Comparison of ENCODE assay signal across 8 cellular contexts in the genomic region with DNA sequence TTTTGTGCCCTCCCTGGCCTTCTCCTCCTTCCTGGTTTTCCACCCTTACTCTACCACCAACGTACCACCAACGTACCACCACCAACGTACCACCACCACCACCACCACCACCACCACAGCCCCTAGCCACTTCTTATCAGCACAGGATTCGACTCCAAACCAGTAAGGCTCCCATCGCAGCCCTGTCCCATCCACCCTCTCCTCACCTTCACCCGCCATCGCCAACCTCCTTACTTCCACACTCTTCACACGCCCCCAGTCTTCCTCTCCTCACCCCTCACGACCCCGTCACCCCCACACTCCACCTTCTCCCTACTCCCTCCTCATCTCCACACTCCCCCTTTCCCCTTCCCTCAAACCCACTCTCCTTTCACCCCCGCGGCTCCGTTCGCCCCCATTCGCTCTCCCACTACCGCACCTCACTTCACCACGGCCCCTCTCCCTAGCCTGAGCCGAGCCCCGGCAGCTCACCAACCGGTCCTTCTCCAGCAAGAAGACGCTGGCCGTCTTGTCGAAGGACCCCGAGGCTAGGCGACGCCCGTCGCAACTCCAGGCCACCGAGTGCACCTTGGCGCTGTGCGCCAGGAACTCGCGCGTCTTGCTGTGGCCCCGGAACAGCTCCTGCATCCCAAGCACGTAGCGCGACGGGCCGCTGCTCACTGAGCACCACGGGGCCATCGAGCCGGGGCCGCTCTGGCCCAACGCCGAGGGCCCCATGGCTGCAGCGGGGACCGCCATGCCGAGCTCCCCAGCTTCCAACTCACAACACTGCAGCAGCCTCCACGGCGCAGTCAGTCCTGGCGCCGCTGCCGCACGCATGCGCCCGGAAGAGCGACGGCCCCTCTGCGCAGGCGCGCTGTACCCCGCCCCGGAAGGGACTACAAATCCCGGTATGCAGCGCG. TPM values are rescaled to one million over a fixed set of nuclear protein-coding genes. Genes with fewer than 3 reads are reported as not detected.
DNase-seq lines count a peak whose midpoint lies in the region; ATAC-seq and TF ChIP-seq lines count a peak whose summit lies in the region.
"Not testable (repeated sequence)": the region's sequence is repeated elsewhere in the genome, so short reads cannot be mapped to it uniquely, and the experiment has no call there.

A gene with protein sequence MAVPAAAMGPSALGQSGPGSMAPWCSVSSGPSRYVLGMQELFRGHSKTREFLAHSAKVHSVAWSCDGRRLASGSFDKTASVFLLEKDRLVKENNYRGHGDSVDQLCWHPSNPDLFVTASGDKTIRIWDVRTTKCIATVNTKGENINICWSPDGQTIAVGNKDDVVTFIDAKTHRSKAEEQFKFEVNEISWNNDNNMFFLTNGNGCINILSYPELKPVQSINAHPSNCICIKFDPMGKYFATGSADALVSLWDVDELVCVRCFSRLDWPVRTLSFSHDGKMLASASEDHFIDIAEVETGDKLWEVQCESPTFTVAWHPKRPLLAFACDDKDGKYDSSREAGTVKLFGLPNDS (minus strand): TSS at position 845 of the 902 bp plus-strand sequence. CDS start 107 bp downstream, at position 738.

- H3K4me1 Mint-ChIP-seq in HFFc6 (ENCODE audit: low read depth); activated CD4-positive, alpha-beta memory T cell treated with anti-CD3 and anti-CD28 coated beads, Interleukin-2, amount 10 ng/mL, durations not matched to agents 7 days and 5 days: not testable (repeated sequence)

- H3K27me3 Mint-ChIP-seq in HFFc6 (ENCODE audit: insufficient read depth); activated CD4-positive, alpha-beta memory T cell treated with anti-CD3 and anti-CD28 coated beads, Interleukin-2, amount 10 ng/mL, durations not matched to agents 7 days and 5 days: not testable (repeated sequence)

- not testable (repeated sequence) for H3K27me3 ChIP-seq in Karpas-422 (ENCODE audit: low read length); iPS-20b (ENCODE audit: insufficient read depth, low read length); thoracic aorta (replicated peaks; ENCODE audit: insufficient read depth)

- peak; percentile 52 for DNase-seq in HFFc6
- DNase-seq in Karpas-422, result peak; percentile 92
- peak; percentile 82 for DNase-seq in activated CD4-positive, alpha-beta memory T cell treated with anti-CD3 and anti-CD28 coated beads, Interleukin-2, amount 10 ng/mL, durations not matched to agents 7 days and 5 days
- peak; percentile 86 for DNase-seq in choroid plexus epithelial cell (ENCODE audit: low read depth)
- DNase-seq in retina, result peak; percentile 84
- DNase-seq in thoracic aorta (ENCODE audit: low spot score), result not testable (repeated sequence)

- peak within 1 kb of the TSS; percentile 53 for H3K4me2 ChIP-seq in Karpas-422 (ENCODE audit: low read depth, low read length, poor library complexity, severe bottlenecking)

- H3K27ac ChIP-seq in Karpas-422 (ENCODE audit: low read length); iPS-20b (ENCODE audit: low read length); thoracic aorta: not testable (repeated sequence)

- not testable (repeated sequence) for H3K9me2 ChIP-seq in Karpas-422 (replicated peaks; ENCODE audit: insufficient read depth, low read length)

- H3K4me3 ChIP-seq in Karpas-422 (ENCODE audit: low read length) (peak within 1 kb of the TSS; percentile 63; the same call in 1 of the 2 replicates), choroid plexus epithelial cell (ENCODE audit: low read depth, low read length) (peak within 1 kb of the TSS; percentile 66), iPS-20b (ENCODE audit: low read length) (peak within 1 kb of the TSS; percentile 69; the same call in 1 of the 2 replicates), thoracic aorta (peak within 1 kb of the TSS; percentile 93)

- CTCF ChIA-PET in activated CD4-positive, alpha-beta memory T cell treated with anti-CD3 and anti-CD28 coated beads, Interleukin-2, amount 10 ng/mL, durations not matched to agents 7 days and 5 days (lab: Charles Lee), result not testable (repeated sequence)

- not testable (repeated sequence) for H3K9me3 Mint-ChIP-seq in HFFc6; activated CD4-positive, alpha-beta memory T cell treated with anti-CD3 and anti-CD28 coated beads, Interleukin-2, amount 10 ng/mL, durations not matched to agents 7 days and 5 days

- H3K27ac Mint-ChIP-seq in HFFc6, result not testable (repeated sequence)
- peak within 1 kb of the TSS; percentile 49 for H3K27ac Mint-ChIP-seq in activated CD4-positive, alpha-beta memory T cell treated with anti-CD3 and anti-CD28 coated beads, Interleukin-2, amount 10 ng/mL, durations not matched to agents 7 days and 5 days

- POLR2A ChIA-PET in activated CD4-positive, alpha-beta memory T cell treated with anti-CD3 and anti-CD28 coated beads, Interleukin-2, amount 10 ng/mL, durations not matched to agents 7 days and 5 days (lab: Charles Lee), result interaction anchor here (0.6 kb wide), 1 partner anchor 234 kb away, joined by 3 read pairs; no protein-coding TSS in a partner anchor

- H3K4me1 ChIP-seq in Karpas-422 (ENCODE audit: low read length); iPS-20b (ENCODE audit: insufficient read depth, low read length); thoracic aorta (ENCODE audit: control insufficient read depth in 1 of 2, low read depth in 2 of 2): not testable (repeated sequence)

- H3K36me3 ChIP-seq in Karpas-422 (ENCODE audit: insufficient read depth, low read length); iPS-20b (ENCODE audit: insufficient read depth, low read depth, low read length); thoracic aorta: not testable (repeated sequence)

- not testable (repeated sequence) for H4K20me1 ChIP-seq in Karpas-422 (ENCODE audit: insufficient read depth, low read depth, low read length)

- not testable (repeated sequence) for H3K36me3 Mint-ChIP-seq in HFFc6 (ENCODE audit: low read depth); activated CD4-positive, alpha-beta memory T cell treated with anti-CD3 and anti-CD28 coated beads, Interleukin-2, amount 10 ng/mL, durations not matched to agents 7 days and 5 days (ENCODE audit: low read depth)

- not testable (repeated sequence) for H2AFZ ChIP-seq in Karpas-422 (ENCODE audit: low read length)

- ATAC-seq in thoracic aorta (ENCODE audit: insufficient number of reproducible peaks, low FRiP score, low read depth), result peak; percentile 82

- TF ChIP-seq POLR2A in GM15510 (IDR thresholded peaks at IDR 0.05; ENCODE audit: borderline replicate concordance, extremely low read depth, insufficient read length), result peak; percentile 65

- not testable (repeated sequence) for TF ChIP-seq CTCF in HFFc6 (IDR thresholded peaks at IDR 0.05); choroid plexus epithelial cell (conservative IDR thresholded peaks at IDR 0.05; ENCODE audit: low read depth, low read length); thoracic aorta (IDR thresholded peaks at IDR 0.05)

- H3K9ac ChIP-seq in Karpas-422 (ENCODE audit: low read length) (peak within 1 kb of the TSS; percentile 69), iPS-20b (ENCODE audit: low read depth, low read length) (peak within 1 kb of the TSS; percentile 77; the same call in 1 of the 2 replicates)

- H3K4me3 Mint-ChIP-seq in HFFc6, result peak within 1 kb of the TSS; percentile 88
- H3K4me3 Mint-ChIP-seq in activated CD4-positive, alpha-beta memory T cell treated with anti-CD3 and anti-CD28 coated beads, Interleukin-2, amount 10 ng/mL, durations not matched to agents 7 days and 5 days, result peak within 1 kb of the TSS; percentile 84

- H3K79me2 ChIP-seq in Karpas-422 (ENCODE audit: low read length), result not testable (repeated sequence)

- H3K9me3 ChIP-seq in Karpas-422 (ENCODE audit: low read length); iPS-20b (ENCODE audit: insufficient read depth, low read depth, low read length); thoracic aorta: not testable (repeated sequence)

RNA-seq across cellular contexts. Expression of the gene that starts here (rescaled TPM):
- total RNA-seq in HFFc6 (2021; fragmentation: NEBNext Ultra II Directional; extraction: Animal tissue kit (Norgen Biotek cat#: 25700)), result 10 to 100 TPM; 38.1 to 50.4 (median 43.5) TPM
- 33.7 and 54.3 TPM in 2 replicates for total RNA-seq in Karpas-422 (2014; rRNA removed; shearing (Covaris generic); ENCODE audit: low replicate concordance)
- total RNA-seq in activated CD4-positive, alpha-beta memory T cell treated with anti-CD3 and anti-CD28 coated beads, Interleukin-2, amount 10 ng/mL, durations not matched to agents 7 days and 5 days, result 100 to 1,000 TPM; 105 to 107 TPM
- 10 to 100 TPM in 1 of 2 donors, 1 to 10 TPM in 1; 8.7 to 22.4 TPM for total RNA-seq in thoracic aorta
